In the genomic region with DNA sequence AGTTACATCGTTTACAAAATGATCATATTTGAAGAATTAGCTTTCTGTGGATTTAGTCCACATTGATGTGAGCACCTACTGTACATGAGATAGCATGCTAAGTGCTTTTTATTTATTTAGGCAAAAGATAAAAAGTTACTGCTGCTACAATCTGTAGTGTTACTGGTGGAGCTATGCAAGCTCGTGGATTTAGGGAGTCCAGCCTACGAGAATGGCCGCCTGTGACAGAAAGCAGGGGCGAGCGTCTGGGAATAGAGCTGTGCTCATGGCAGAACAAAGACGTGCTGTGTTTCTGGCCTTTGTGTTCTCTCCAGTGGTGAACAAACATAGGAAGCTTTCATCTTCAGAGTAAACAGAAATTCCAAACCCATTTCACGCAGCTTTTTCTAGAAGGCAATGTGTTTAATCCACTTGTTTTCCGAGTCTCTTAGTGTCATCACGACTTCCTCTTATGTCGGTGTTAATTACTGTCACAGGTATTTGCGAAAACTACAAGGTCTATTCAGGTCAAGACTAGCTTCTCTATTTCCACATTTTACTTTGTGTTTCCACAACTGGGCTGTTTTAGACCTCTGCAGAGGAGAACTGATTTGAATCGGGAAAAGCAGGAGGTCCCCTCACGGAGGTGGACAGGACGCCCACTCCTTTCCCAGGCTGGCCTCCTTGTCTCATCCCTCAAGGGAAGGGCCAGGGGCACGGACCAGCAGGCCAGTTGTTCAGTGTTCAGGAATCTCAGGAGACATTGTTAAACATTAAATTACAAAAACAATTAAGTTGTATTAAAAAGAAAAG, we compare ENCODE assay signal across 1 cellular context.
TF ChIP-seq lines count a peak whose summit lies in the region.

No MANE protein-coding gene starts in this region.

TF ChIP-seq in HepG2, 621 proteins besides CTCF, POLR2A, EP300 and RAD21 (continued from another document and continues in another):
- TF ChIP-seq, protein P1, sequence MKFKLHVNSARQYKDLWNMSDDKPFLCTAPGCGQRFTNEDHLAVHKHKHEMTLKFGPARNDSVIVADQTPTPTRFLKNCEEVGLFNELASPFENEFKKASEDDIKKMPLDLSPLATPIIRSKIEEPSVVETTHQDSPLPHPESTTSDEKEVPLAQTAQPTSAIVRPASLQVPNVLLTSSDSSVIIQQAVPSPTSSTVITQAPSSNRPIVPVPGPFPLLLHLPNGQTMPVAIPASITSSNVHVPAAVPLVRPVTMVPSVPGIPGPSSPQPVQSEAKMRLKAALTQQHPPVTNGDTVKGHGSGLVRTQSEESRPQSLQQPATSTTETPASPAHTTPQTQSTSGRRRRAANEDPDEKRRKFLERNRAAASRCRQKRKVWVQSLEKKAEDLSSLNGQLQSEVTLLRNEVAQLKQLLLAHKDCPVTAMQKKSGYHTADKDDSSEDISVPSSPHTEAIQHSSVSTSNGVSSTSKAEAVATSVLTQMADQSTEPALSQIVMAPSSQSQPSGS (CRISPR knock-in tag; IDR thresholded peaks at IDR 0.05), result peak; percentile 54; the same call in 1 of the 2 replicates
- TF ChIP-seq HNRNPUL1 (IDR thresholded peaks at IDR 0.05; ENCODE audit: low read depth, low read length) (no peak), RXRA (CRISPR knock-in tag; IDR thresholded peaks at IDR 0.05) (peak; percentile 56), TP53 (CRISPR knock-in tag; conservative IDR thresholded peaks at IDR 0.05) (no peak), ZBTB3 (CRISPR knock-in tag; IDR thresholded peaks at IDR 0.05; ENCODE audit: borderline replicate concordance, low read depth) (peak; percentile 88), TEAD3 (CRISPR knock-in tag; optimal IDR thresholded peaks at IDR 0.05; ENCODE audit: borderline replicate concordance) (peak; percentile 70), ZBTB43 (CRISPR knock-in tag; conservative IDR thresholded peaks at IDR 0.05) (peak; percentile 65), NR0B2 (CRISPR knock-in tag; IDR thresholded peaks at IDR 0.05) (no peak), JUN (CRISPR knock-in tag; IDR thresholded peaks at IDR 0.05) (no peak), ZNF136 (CRISPR knock-in tag; IDR thresholded peaks at IDR 0.05; ENCODE audit: low read depth) (no peak), ZNF101 (CRISPR knock-in tag; IDR thresholded peaks at IDR 0.05; ENCODE audit: borderline replicate concordance, low read depth) (no peak), PITX1 (CRISPR knock-in tag; IDR thresholded peaks at IDR 0.05) (peak; percentile 96), ZNF431 (CRISPR knock-in tag; IDR thresholded peaks at IDR 0.05; ENCODE audit: borderline replicate concordance, low read depth) (peak; percentile 51; the same call in 1 of the 2 replicates), SIX1 (CRISPR knock-in tag; IDR thresholded peaks at IDR 0.05; ENCODE audit: borderline replicate concordance) (peak; percentile 95), SP5 (CRISPR knock-in tag; IDR thresholded peaks at IDR 0.05; ENCODE audit: borderline replicate concordance, low read depth) (peak; percentile 74), SIX4 (CRISPR knock-in tag; IDR thresholded peaks at IDR 0.05) (peak; percentile 84), MXI1 (IDR thresholded peaks at IDR 0.05; ENCODE audit: borderline replicate concordance, low read depth, low read length) (peak; percentile 30; the same call in 1 of the 3 replicates), FOXA1 (IDR thresholded peaks at IDR 0.05) (peak; percentile 85), FOXA1 (CRISPR knock-in tag; IDR thresholded peaks at IDR 0.05) (peak; percentile 95), HNF4A (CRISPR knock-in tag; IDR thresholded peaks at IDR 0.05) (peak; percentile 72), ZNF230 (CRISPR knock-in tag; IDR thresholded peaks at IDR 0.05) (peak; percentile 36; the same call in 1 of the 2 replicates), BCL6 (CRISPR knock-in tag; IDR thresholded peaks at IDR 0.05) (peak; percentile 98), NCOA2 (CRISPR knock-in tag; IDR thresholded peaks at IDR 0.05) (peak; percentile 96), NFRKB (IDR thresholded peaks at IDR 0.05) (0 out of 2 replicates have a peak, but pooled peaks have one; percentile 31), NR2F1 (CRISPR knock-in tag; IDR thresholded peaks at IDR 0.05) (peak in 1 of 2 experiments; percentile 70; a peak in 2 of 4 replicates), HNF4G (IDR thresholded peaks at IDR 0.05; ENCODE audit: borderline replicate concordance, low read depth, low read length) (peak; percentile 24; the same call in 1 of the 2 replicates), HNF4G (CRISPR knock-in tag; IDR thresholded peaks at IDR 0.05; ENCODE audit: borderline replicate concordance, low read depth) (no peak), ZNF747 (CRISPR knock-in tag; IDR thresholded peaks at IDR 0.05; ENCODE audit: borderline replicate concordance) (peak; percentile 88), ZNF639 (CRISPR knock-in tag; conservative IDR thresholded peaks at IDR 0.05) (peak; percentile 53; the same call in 1 of the 2 replicates), CREB1 (IDR thresholded peaks at IDR 0.05) (peak; percentile 42), CREB1 (CRISPR knock-in tag; IDR thresholded peaks at IDR 0.05) (peak; percentile 73), TMF1 (CRISPR knock-in tag; IDR thresholded peaks at IDR 0.05; ENCODE audit: low read depth) (no peak), ASH2L (IDR thresholded peaks at IDR 0.05; ENCODE audit: insufficient read length, low read depth, low read length) (peak; percentile 69), REPIN1 (CRISPR knock-in tag; IDR thresholded peaks at IDR 0.05; ENCODE audit: borderline replicate concordance, low read depth) (peak; percentile 67; the same call in 1 of the 2 replicates)
- TF ChIP-seq, protein P2, sequence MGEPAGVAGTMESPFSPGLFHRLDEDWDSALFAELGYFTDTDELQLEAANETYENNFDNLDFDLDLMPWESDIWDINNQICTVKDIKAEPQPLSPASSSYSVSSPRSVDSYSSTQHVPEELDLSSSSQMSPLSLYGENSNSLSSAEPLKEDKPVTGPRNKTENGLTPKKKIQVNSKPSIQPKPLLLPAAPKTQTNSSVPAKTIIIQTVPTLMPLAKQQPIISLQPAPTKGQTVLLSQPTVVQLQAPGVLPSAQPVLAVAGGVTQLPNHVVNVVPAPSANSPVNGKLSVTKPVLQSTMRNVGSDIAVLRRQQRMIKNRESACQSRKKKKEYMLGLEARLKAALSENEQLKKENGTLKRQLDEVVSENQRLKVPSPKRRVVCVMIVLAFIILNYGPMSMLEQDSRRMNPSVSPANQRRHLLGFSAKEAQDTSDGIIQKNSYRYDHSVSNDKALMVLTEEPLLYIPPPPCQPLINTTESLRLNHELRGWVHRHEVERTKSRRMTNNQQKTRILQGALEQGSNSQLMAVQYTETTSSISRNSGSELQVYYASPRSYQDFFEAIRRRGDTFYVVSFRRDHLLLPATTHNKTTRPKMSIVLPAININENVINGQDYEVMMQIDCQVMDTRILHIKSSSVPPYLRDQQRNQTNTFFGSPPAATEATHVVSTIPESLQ (CRISPR knock-in tag; conservative IDR thresholded peaks at IDR 0.05), result 0 out of 2 replicates have a peak, but pooled peaks have one; percentile 44
- TF ChIP-seq, protein P3, sequence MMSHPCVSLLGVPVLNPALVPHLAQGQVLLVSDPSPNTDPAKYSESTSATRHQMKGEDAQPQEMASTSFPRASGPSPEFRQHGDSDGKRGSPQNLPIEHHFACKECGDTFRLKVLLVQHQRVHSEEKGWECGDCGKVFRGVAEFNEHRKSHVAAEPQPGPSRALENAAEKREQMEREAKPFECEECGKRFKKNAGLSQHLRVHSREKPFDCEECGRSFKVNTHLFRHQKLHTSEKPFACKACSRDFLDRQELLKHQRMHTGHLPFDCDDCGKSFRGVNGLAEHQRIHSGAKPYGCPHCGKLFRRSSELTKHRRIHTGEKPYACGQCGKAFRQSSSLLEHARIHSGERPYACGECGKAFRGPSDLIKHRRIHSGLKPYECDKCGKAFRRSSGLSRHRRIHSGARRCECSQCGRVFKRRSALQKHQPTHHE (CRISPR knock-in tag; IDR thresholded peaks at IDR 0.05; ENCODE audit: borderline replicate concordance), result 0 out of 2 replicates have a peak, but pooled peaks have one; percentile 66
- TF ChIP-seq, protein P4, sequence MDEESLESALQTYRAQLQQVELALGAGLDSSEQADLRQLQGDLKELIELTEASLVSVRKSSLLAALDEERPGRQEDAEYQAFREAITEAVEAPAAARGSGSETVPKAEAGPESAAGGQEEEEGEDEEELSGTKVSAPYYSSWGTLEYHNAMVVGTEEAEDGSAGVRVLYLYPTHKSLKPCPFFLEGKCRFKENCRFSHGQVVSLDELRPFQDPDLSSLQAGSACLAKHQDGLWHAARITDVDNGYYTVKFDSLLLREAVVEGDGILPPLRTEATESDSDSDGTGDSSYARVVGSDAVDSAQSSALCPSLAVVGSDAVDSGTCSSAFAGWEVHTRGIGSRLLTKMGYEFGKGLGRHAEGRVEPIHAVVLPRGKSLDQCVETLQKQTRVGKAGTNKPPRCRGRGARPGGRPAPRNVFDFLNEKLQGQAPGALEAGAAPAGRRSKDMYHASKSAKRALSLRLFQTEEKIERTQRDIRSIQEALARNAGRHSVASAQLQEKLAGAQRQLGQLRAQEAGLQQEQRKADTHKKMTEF (CRISPR knock-in tag; IDR thresholded peaks at IDR 0.05), result peak; percentile 95
- TF ChIP-seq, protein P5, sequence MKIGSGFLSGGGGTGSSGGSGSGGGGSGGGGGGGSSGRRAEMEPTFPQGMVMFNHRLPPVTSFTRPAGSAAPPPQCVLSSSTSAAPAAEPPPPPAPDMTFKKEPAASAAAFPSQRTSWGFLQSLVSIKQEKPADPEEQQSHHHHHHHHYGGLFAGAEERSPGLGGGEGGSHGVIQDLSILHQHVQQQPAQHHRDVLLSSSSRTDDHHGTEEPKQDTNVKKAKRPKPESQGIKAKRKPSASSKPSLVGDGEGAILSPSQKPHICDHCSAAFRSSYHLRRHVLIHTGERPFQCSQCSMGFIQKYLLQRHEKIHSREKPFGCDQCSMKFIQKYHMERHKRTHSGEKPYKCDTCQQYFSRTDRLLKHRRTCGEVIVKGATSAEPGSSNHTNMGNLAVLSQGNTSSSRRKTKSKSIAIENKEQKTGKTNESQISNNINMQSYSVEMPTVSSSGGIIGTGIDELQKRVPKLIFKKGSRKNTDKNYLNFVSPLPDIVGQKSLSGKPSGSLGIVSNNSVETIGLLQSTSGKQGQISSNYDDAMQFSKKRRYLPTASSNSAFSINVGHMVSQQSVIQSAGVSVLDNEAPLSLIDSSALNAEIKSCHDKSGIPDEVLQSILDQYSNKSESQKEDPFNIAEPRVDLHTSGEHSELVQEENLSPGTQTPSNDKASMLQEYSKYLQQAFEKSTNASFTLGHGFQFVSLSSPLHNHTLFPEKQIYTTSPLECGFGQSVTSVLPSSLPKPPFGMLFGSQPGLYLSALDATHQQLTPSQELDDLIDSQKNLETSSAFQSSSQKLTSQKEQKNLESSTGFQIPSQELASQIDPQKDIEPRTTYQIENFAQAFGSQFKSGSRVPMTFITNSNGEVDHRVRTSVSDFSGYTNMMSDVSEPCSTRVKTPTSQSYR (CRISPR knock-in tag; IDR thresholded peaks at IDR 0.05; ENCODE audit: borderline replicate concordance), result peak; percentile 50; the same call in 1 of the 2 replicates
- TF ChIP-seq, protein P6, sequence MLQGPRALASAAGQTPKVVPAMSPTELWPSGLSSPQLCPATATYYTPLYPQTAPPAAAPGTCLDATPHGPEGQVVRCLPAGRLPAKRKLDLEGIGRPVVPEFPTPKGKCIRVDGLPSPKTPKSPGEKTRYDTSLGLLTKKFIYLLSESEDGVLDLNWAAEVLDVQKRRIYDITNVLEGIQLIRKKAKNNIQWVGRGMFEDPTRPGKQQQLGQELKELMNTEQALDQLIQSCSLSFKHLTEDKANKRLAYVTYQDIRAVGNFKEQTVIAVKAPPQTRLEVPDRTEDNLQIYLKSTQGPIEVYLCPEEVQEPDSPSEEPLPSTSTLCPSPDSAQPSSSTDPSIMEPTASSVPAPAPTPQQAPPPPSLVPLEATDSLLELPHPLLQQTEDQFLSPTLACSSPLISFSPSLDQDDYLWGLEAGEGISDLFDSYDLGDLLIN (CRISPR knock-in tag; IDR thresholded peaks at IDR 0.05; ENCODE audit: borderline replicate concordance), result no peak
